10 cellular contexts compared by ENCODE assay signal in the genomic region with DNA sequence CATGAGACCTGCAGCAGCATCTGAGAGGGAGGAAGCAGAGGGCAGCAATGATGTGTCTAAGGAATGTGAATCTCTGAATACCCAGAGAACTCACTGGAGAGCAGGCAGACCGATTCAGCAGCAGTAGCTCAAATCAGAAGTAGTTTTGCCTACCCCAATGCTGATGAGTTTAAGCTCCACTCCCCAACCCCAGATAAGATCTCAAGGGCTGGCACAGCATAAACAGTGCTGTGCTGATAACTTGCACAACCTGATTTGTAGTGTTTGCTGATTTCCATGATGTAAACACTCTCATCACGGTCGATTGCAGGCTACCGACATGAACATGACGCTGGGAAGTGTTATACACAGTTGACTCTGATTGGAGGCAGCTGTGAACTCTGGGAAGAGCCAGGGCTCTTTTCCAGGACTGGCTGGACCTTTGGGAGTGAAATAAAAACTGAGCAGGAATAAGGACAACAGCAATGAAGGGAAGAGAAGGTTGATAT. TPM values are rescaled to one million over a fixed set of nuclear protein-coding genes. Genes with fewer than 3 reads are reported as not detected.
DNase-seq lines count a peak whose midpoint lies in the region; ATAC-seq and TF ChIP-seq lines count a peak whose summit lies in the region.
"Had no signal": no experiment of that assay in that cellular context is flagged by ENCODE, and none has a peak within 500 bp of the region (broad histone marks: within the 10 kb centered on the region; RNA-seq: fewer than 3 reads in every experiment).

No MANE protein-coding gene starts in this region.

- no peak overlapping the region for H3K9ac ChIP-seq in rectal smooth muscle tissue (ENCODE audit: low read length)

- peaks cover 5 to 33% of the 10 kb centered on the region in 2 donors for H3K27me3 Mint-ChIP-seq in effector memory CD8-positive, alpha-beta T cell

- H3K36me3 ChIP-seq in rectal smooth muscle tissue (ENCODE audit: control insufficient read depth, insufficient read depth, low read length), result no peaks in the 10 kb centered on the region

- H3K36me3 Mint-ChIP-seq in effector memory CD8-positive, alpha-beta T cell (ENCODE audit: insufficient read depth), result peaks cover 3% of the 10 kb centered on the region

- no peak overlapping the region for H3K4me3 Mint-ChIP-seq in effector memory CD8-positive, alpha-beta T cell
- H3K4me3 Mint-ChIP-seq: neural crest cell had no signal

- no peak for ATAC-seq in effector memory CD8-positive, alpha-beta T cell (replicated peaks)
- no peak for ATAC-seq in GM21423 (IDR thresholded peaks at IDR 0.05; ENCODE audit: unreplicated experiment)

- DNase-seq in DMS53 treated with DMSO at 0.1 percent for 48 hours (lab: John Stamatoyannopoulos, UW; ENCODE audit: unreplicated experiment), result peak; percentile 81
- peak; percentile 87 to 90 for DNase-seq in NCI-H526 (lab: John Stamatoyannopoulos, UW)
- DNase-seq in fibroblast of villous mesenchyme (ENCODE audit: low read depth), result peak; percentile 97
- no peak for DNase-seq in GM13977 (ENCODE audit: low spot score)
- no peak for DNase-seq in effector memory CD8-positive, alpha-beta T cell
- no peak for DNase-seq in GM19238 (ENCODE audit: insufficient read length, low spot score)

- in situ Hi-C loops in GM13977 (cut with MboI; ENCODE audit: low pct_unique_long_range_greater_than_20kb, low sequenced_read_pairs, unreplicated experiment), result no loop called here

- H3K27ac ChIP-seq in rectal smooth muscle tissue (ENCODE audit: low read depth, low read length), result peak overlapping the region; percentile 59

- H3K27me3 ChIP-seq in rectal smooth muscle tissue (ENCODE audit: control insufficient read depth, insufficient read depth, low read length), result no peaks in the 10 kb centered on the region

- H3K4me1 Mint-ChIP-seq in effector memory CD8-positive, alpha-beta T cell (ENCODE audit: low read depth in 2 of 2), result peaks cover 0 to 2% of the 10 kb centered on the region in 2 donors

- H3K27ac Mint-ChIP-seq in effector memory CD8-positive, alpha-beta T cell, result no peak overlapping the region

- peak overlapping the region; percentile 24 for H3K4me3 ChIP-seq in fibroblast of villous mesenchyme (ENCODE audit: low read depth, low read length)
- H3K4me3 ChIP-seq in rectal smooth muscle tissue (ENCODE audit: low read length), result peak overlapping the region; percentile 60

- TF ChIP-seq CTCF in fibroblast of villous mesenchyme (IDR thresholded peaks at IDR 0.05; ENCODE audit: insufficient read depth, low read depth, low read length) (no peak), GM13977 (IDR thresholded peaks at IDR 0.05; ENCODE audit: extremely low read depth, insufficient read depth, missing control alignments) (no peak)

- H3K4me1 ChIP-seq in rectal smooth muscle tissue (ENCODE audit: control insufficient read depth, insufficient read depth, low read length), result peaks cover 2% of the 10 kb centered on the region

- no peaks in the 10 kb centered on the region for H3K9me3 Mint-ChIP-seq in effector memory CD8-positive, alpha-beta T cell
- H3K9me3 Mint-ChIP-seq: neural crest cell had no signal

RNA-seq across cellular contexts. Expression of a gene that starts 11.2 kb away (rescaled TPM):
- total RNA-seq in fibroblast of villous mesenchyme, result not detected in 2 replicates
- total RNA-seq: neural crest cell had no signal

RNA-seq across cellular contexts. Expression of a gene that starts 31.3 kb away (rescaled TPM):
- not detected in 2 replicates for total RNA-seq in fibroblast of villous mesenchyme
- total RNA-seq: neural crest cell, subcutaneous adipose tissue had no signal

Comparison
In these comparisons a context has a peak if more than half of its experiments do, and no peak if none do; other contexts are left out.
1. DNase-seq: peak in DMS53 treated with DMSO at 0.1 percent for 48 hours (single experiment), NCI-H526 (2 of 2) and fibroblast of villous mesenchyme (single experiment); none in GM13977 (single experiment), effector memory CD8-positive, alpha-beta T cell (0 of 3) and GM19238 (single experiment).